ENCODE assay signal across 9 cellular contexts in the genomic region with DNA sequence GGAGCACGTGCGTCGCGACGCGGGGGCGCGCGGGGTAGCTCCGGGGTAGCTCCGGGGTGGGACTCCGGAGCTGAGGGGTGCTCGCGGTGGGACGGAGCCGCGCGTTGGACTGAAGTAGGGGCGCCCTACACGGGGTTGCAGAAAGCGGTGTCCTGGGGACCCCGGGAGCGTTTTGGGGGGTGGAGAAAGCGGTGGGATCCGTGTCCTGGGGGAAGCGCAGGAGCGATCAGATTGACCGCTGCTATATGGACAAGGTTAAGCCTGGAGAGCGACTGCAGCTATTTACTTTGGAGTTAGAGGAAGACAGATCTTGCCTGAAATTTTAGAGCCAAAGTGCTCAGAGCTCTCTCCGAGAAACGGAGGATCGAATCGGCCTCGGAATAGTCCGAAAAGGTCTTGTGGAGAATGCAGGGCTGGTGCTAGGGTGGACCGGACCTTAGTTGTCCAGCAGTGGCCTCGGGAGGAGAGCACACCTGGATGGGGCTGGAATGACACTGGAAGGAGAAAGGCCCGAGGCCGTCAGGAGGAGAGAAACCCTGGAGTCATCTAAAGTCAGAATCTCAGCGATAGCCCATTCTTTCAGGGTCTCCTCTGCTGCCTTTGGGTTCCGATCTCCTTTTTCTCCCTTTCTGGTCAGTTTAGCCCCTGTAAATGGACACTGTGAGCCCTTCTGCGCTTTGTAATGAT. TPM values are rescaled to one million over a fixed set of nuclear protein-coding genes. Genes with fewer than 3 reads are reported as not detected.
DNase-seq lines count a peak whose midpoint lies in the region; ATAC-seq, FAIRE-seq and TF ChIP-seq lines count a peak whose summit lies in the region.
"Had no signal": no experiment of that assay in that cellular context is flagged by ENCODE, and none has a peak within 500 bp of the region (broad histone marks: within the 10 kb centered on the region; RNA-seq: fewer than 3 reads in every experiment).

No MANE protein-coding gene starts in this region.

- DNase-seq in D341Med (ENCODE audit: low spot score) = peak; percentile 43
- no peak for DNase-seq in Jurkat, Clone E6-1 (ENCODE audit: low read depth, low spot score)
- no peak for DNase-seq in bronchial epithelial cell (ENCODE audit: low read depth)
- DNase-seq in RCC 7860 (ENCODE audit: low spot score) = no peak

- FAIRE-seq in bronchial epithelial cell (lab: Jason Lieb, UNC) (no peak), RCC 7860 (lab: Jason Lieb, UNC) (no peak)
- FAIRE-seq: TTC549 had no signal

- no peaks in the 10 kb centered on the region for H3K27me3 ChIP-seq in bronchial epithelial cell (ENCODE audit: control insufficient read depth, insufficient read depth, low read length)
- no peaks in the 10 kb centered on the region for H3K27me3 ChIP-seq in mononuclear cell (ENCODE audit: insufficient read depth, low read length)

- TF ChIP-seq CTCF in bronchial epithelial cell (IDR thresholded peaks at IDR 0.05; ENCODE audit: insufficient read depth, low read length, severe bottlenecking) = no peak

- ATAC-seq in HG03439 (IDR thresholded peaks at IDR 0.05; ENCODE audit: unreplicated experiment) = no peak
- ATAC-seq in HG03342 (IDR thresholded peaks at IDR 0.05; ENCODE audit: unreplicated experiment) = no peak
- no peak for ATAC-seq in GM21723 (IDR thresholded peaks at IDR 0.05; ENCODE audit: unreplicated experiment)

- no peaks in the 10 kb centered on the region for H3K9me3 ChIP-seq in mononuclear cell (ENCODE audit: low read depth, low read length)

- peaks cover 33% of the 10 kb centered on the region for H3K4me1 ChIP-seq in mononuclear cell (ENCODE audit: insufficient read depth, low read length)

- H3K36me3 ChIP-seq in bronchial epithelial cell (ENCODE audit: control insufficient read depth, insufficient read depth, low read length) = peaks cover 1% of the 10 kb centered on the region

- H3K4me3 ChIP-seq in Jurkat, Clone E6-1 (ENCODE audit: low read length) = peak overlapping the region; percentile 99
- peak overlapping the region; percentile 86 for H3K4me3 ChIP-seq in bronchial epithelial cell (ENCODE audit: low read depth, low read length)
- H3K4me3 ChIP-seq in mononuclear cell (ENCODE audit: low read length) = peak overlapping the region; percentile 91

RNA-seq across cellular contexts. Expression of a gene that starts 0.6 kb away (rescaled TPM):
- polyA plus RNA-seq in Jurkat, Clone E6-1 (2012; ENCODE audit: insufficient read depth, insufficient read length) = 27.0 TPM
- total RNA-seq in bronchial epithelial cell = 6.1 and 6.3 TPM in 2 replicates
- total RNA-seq in mononuclear cell = 2.4 TPM
